ENCODE assay signal across 3 cellular contexts in genomic region chrX:3343580-3343979, GRCh38. TPM values are rescaled to one million over a fixed set of nuclear protein-coding genes. Genes with fewer than 3 reads are reported as not detected.
"Had no signal": no experiment of that assay in that cellular context is flagged by ENCODE, and none has a peak within 500 bp of the region (broad histone marks: within the 10 kb centered on the region; RNA-seq: fewer than 3 reads in every experiment).

No MANE protein-coding gene starts in this region.

RNA-seq across cellular contexts. Expression of gene MXRA5, which starts 2.9 kb away (rescaled TPM):
- total RNA-seq: activated T-cell treated with anti-CD3 and anti-CD28 coated beads, Interleukin-2, amount 50 U/mL, for 72 hours; naive thymus-derived CD4-positive, alpha-beta T cell; T-helper 1 cell treated with Interleukin-12 subunit alpha and Interleukin-12 subunit beta and Interleukin-4 antibody, amounts not matched to agents 30 ng/mL and 1 ng/mL, for 36 hours had no signal
- polyA plus RNA-seq: naive thymus-derived CD4-positive, alpha-beta T cell had no signal
